23 cellular contexts compared by ENCODE assay signal in the genomic region with DNA sequence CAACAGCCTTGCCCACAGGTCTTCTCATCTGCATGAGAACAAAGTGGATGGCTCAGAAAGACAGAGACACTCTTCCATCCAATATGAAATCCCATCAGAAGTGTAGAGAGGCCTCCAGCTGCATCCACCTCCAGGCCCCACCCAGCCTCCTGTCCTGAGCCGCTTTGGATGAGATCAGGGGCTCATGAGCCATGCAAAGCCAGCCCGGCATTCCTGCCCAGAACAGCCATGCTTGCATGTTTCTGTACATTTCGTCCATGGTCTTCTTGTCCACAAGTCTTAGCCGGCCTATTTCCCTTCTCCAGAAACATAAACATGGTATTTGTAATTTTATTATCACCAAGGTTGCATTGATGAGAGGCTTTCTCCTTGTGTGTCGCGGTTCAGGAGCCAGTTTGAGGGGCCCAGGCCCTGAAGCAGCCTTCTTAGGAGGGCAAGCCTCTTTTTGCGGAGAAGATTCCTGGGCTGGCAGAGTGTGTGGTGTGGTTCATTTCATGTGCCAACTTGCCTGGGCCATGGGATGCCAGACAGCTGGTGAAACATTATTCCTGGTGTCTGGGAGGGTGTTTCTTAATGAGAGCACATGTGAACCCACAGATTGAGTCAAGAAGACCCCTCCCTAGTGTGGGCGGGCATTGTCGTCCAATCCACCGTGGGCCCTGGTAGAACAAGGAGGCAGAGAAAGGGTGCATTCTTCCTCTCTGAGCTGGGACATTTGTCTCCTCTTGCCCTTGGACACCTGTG.
"Had no signal": no experiment of that assay in that cellular context is flagged by ENCODE, and none has a peak within 500 bp of the region (broad histone marks: within the 10 kb centered on the region; RNA-seq: fewer than 3 reads in every experiment).

No MANE protein-coding gene starts in this region.

- H3K4me2 ChIP-seq: smooth muscle cell had no signal

- DNase-seq: activated CD4-positive, alpha-beta T cell treated with anti-CD3 and anti-CD28 coated beads for 4 hours; activated CD4-positive, alpha-beta T cell treated with anti-CD3 and anti-CD28 coated beads, Interleukin-2, amount 50 U/mL, for 4 hours; activated naive CD4-positive, alpha-beta T cell; activated T-cell treated with anti-CD3 and anti-CD28 coated beads for 4 hours; activated T-cell treated with anti-CD3 and anti-CD28 coated beads, Interleukin-2, amount 50 U/mL, for 72 hours; anterior cingulate cortex; dermis blood vessel endothelial cell; effector CD8-positive, alpha-beta T cell; erythroblast; hippocampal formation; left ventricle myocardium inferior; naive B cell; nephron progenitor cell; stimulated activated CD4-positive, alpha-beta T cell treated with anti-CD3 and anti-CD28 coated beads, Interleukin-1b, Interleukin-23, amount 100 ng/mL, for 48 hours; stimulated activated CD4-positive, alpha-beta T cell treated with anti-CD3 and anti-CD28 coated beads, Interleukin-4, amount 100 ng/mL, for 4 hours; stimulated activated CD8-positive, alpha-beta memory T cell treated with anti-CD3 and anti-CD28 coated beads, Interleukin-4, amount 100 ng/mL, for 48 hours; stomach; tibial artery had no signal

- H3K9me3 ChIP-seq: left ventricle myocardium inferior, right atrium auricular region, tibial artery had no signal

- H3K36me3 ChIP-seq: left ventricle myocardium inferior, right atrium auricular region, stomach, tibial artery had no signal

- ATAC-seq: activated naive CD4-positive, alpha-beta T cell treated with anti-CD3 and anti-CD28 coated beads, Interleukin-2, amount 50 U/mL, for 72 hours; activated T-cell treated with anti-CD3 and anti-CD28 coated beads, Interleukin-2, amount 50 U/mL, for 72 hours; stimulated activated memory B cell treated with anti-CD40 and anti-IgM and Interleukin-4, amounts not matched to agents 10 μg/mL and 1 μg/mL and 100 μg/mL, for 72 hours had no signal

- H3K27ac ChIP-seq: left ventricle myocardium inferior, right atrium auricular region, stomach, tibial artery, VCaP had no signal

- H3K27me3 ChIP-seq: right atrium auricular region, tibial artery had no signal

- H3K4me1 ChIP-seq: left ventricle myocardium inferior, right atrium auricular region, stomach, tibial artery had no signal

- H3K4me3 ChIP-seq: left ventricle myocardium inferior, right atrium auricular region, smooth muscle cell, stomach, tibial artery had no signal
